Comparison of ENCODE assay signal across 1 cellular context in genomic region chr6:89145962-89146747, GRCh38.
TF ChIP-seq lines count a peak whose summit lies in the region.

TSS of gene PM20D2 (plus strand) at chr6:89146055. CDS start at chr6:89146145, 90 bp downstream.

TF ChIP-seq in HEK293, 187 proteins besides CTCF, POLR2A, EP300 and RAD21 (continued from another document):
- TF ChIP-seq ZNF280D (tag by site-specific recombination; IDR thresholded peaks at IDR 0.05) (no peak), SP2 (tag by site-specific recombination; IDR thresholded peaks at IDR 0.05) (peak; percentile 46), GLI4 (tag by site-specific recombination; IDR thresholded peaks at IDR 0.05) (peak; percentile 58; the same call in 1 of the 2 replicates), ZNF16 (tag by site-specific recombination; IDR thresholded peaks at IDR 0.05; ENCODE audit: low read depth) (no peak), ZNF148 (tag by site-specific recombination; IDR thresholded peaks at IDR 0.05; ENCODE audit: borderline replicate concordance) (no peak), ZNF621 (tag by site-specific recombination; IDR thresholded peaks at IDR 0.05) (no peak), ZNF544 (tag by site-specific recombination; IDR thresholded peaks at IDR 0.05) (no peak), ZNF768 (tag by site-specific recombination; IDR thresholded peaks at IDR 0.05) (peak; percentile 42; the same call in 1 of the 2 replicates), ZIC2 (tag by site-specific recombination; IDR thresholded peaks at IDR 0.05) (peak; percentile 64; the same call in 1 of the 2 replicates), ZNF785 (tag by site-specific recombination; IDR thresholded peaks at IDR 0.05) (no peak), RBAK (tag by site-specific recombination; IDR thresholded peaks at IDR 0.05) (no peak), ZNF623 (tag by site-specific recombination; IDR thresholded peaks at IDR 0.05) (no peak), TSHZ1 (tag by site-specific recombination; IDR thresholded peaks at IDR 0.05; ENCODE audit: borderline replicate concordance) (no peak), ZNF138 (tag by site-specific recombination; IDR thresholded peaks at IDR 0.05; ENCODE audit: borderline replicate concordance) (no peak), SETDB1 (IDR thresholded peaks at IDR 0.05; ENCODE audit: insufficient read length, low read length) (peak; percentile 18), ZNF639 (tag by site-specific recombination; IDR thresholded peaks at IDR 0.05) (no peak), ZBTB20 (tag by site-specific recombination; IDR thresholded peaks at IDR 0.05) (peak; percentile 92), ZEB2 (tag by site-specific recombination; IDR thresholded peaks at IDR 0.05) (no peak), BCL11B (tag by site-specific recombination; IDR thresholded peaks at IDR 0.05; ENCODE audit: low read depth) (0 out of 2 replicates have a peak, but pooled peaks have one; percentile 19), ZNF341 (tag by site-specific recombination; IDR thresholded peaks at IDR 0.05; ENCODE audit: low read depth) (no peak), ZNF704 (tag by site-specific recombination; IDR thresholded peaks at IDR 0.05) (no peak), ZNF513 (tag by site-specific recombination; IDR thresholded peaks at IDR 0.05) (no peak), ZSCAN23 (tag by site-specific recombination; IDR thresholded peaks at IDR 0.05) (no peak), GLIS2 (tag by site-specific recombination; IDR thresholded peaks at IDR 0.05) (peak; percentile 83), ZNF169 (tag by site-specific recombination; IDR thresholded peaks at IDR 0.05) (no peak), ZNF391 (tag by site-specific recombination; IDR thresholded peaks at IDR 0.05; ENCODE audit: borderline replicate concordance, low read depth) (peak; percentile 33; the same call in 1 of the 2 replicates), PRDM2 (tag by site-specific recombination; IDR thresholded peaks at IDR 0.05; ENCODE audit: borderline replicate concordance) (no peak), ZBTB17 (tag by site-specific recombination; IDR thresholded peaks at IDR 0.05) (peak; percentile 68; the same call in 1 of the 2 replicates), PRDM6 (tag by site-specific recombination; IDR thresholded peaks at IDR 0.05) (no peak), ZNF791 (tag by site-specific recombination; IDR thresholded peaks at IDR 0.05) (no peak), ZSCAN30 (tag by site-specific recombination; IDR thresholded peaks at IDR 0.05) (peak; percentile 83)
TF ChIP-seq in HEK293: peak in this region for 58.
